In genomic region chr15:49171790-49172189, GRCh38 we compare ENCODE assay signal across 11 cellular contexts. TPM values are rescaled to one million over a fixed set of nuclear protein-coding genes. Genes with fewer than 3 reads are reported as not detected.
A peak's percentile ranks its signal among the peaks of the same experiment; 100 is the strongest.
DNase-seq lines count a peak whose midpoint lies in the region; ATAC-seq and TF ChIP-seq lines count a peak whose summit lies in the region.
"Had no signal": no experiment of that assay in that cellular context is flagged by ENCODE, and none has a peak within 500 bp of the region (broad histone marks: within the 10 kb centered on the region; RNA-seq: fewer than 3 reads in every experiment).

No MANE protein-coding gene starts in this region.

- H3K27me3 ChIP-seq in HL-60 (ENCODE audit: insufficient read depth, poor library complexity, severe bottlenecking) (no peaks in the 10 kb centered on the region), lower lobe of right lung (ENCODE audit: low read depth) (no peaks in the 10 kb centered on the region)
- H3K27me3 ChIP-seq in naive thymus-derived CD4-positive, alpha-beta T cell (ENCODE audit: control insufficient read depth in 2 of 2, insufficient read depth in 2 of 2, low read length in 2 of 2) = no peaks in the 10 kb centered on the region

- H3K27ac ChIP-seq in HL-60 (replicated peaks) = peak overlapping the region; percentile 90
- H3K27ac ChIP-seq in naive thymus-derived CD4-positive, alpha-beta T cell (ENCODE audit: low read depth, low read length) = no peak overlapping the region
- no peak overlapping the region for H3K27ac ChIP-seq in lower lobe of right lung
- H3K27ac ChIP-seq: parathyroid adenoma had no signal

- H3K4me1 Mint-ChIP-seq in T-helper 1 cell treated with Interleukin-12 subunit alpha and Interleukin-12 subunit beta and Interleukin-4 antibody, amounts not matched to agents 30 μg/mL and 1 μg/mL, for 36 hours (ENCODE audit: low read depth) = peaks cover 24% of the 10 kb centered on the region
- H3K4me1 Mint-ChIP-seq in activated T-helper 1 cell treated with anti-CD3 and anti-CD28 coated beads, Interleukin-12 subunit alpha, Interleukin-12 subunit beta, Interleukin-2, Interleukin-4 antibody, amounts not matched to agents 30 ng/mL and 10 ng/mL and 1 ng/mL, durations not matched to agents 14 hours and 24 hours and 36 hours (ENCODE audit: low read depth) = peaks cover 47% of the 10 kb centered on the region
- peaks cover 24 to 67% (median 56%) of the 10 kb centered on the region in 7 donors for H3K4me1 Mint-ChIP-seq in naive thymus-derived CD4-positive, alpha-beta T cell

- CTCF ChIA-PET in naive thymus-derived CD4-positive, alpha-beta T cell (lab: Charles Lee) = interaction anchor here (0.7 kb wide), 2 partner anchors 436 to 619 kb away, joined by 3 to 4 read pairs; no protein-coding TSS in a partner anchor

- H3K36me3 Mint-ChIP-seq in T-helper 1 cell treated with Interleukin-12 subunit alpha and Interleukin-12 subunit beta and Interleukin-4 antibody, amounts not matched to agents 30 μg/mL and 1 μg/mL, for 36 hours (ENCODE audit: low read depth) = peaks cover 8% of the 10 kb centered on the region
- H3K36me3 Mint-ChIP-seq in activated T-helper 1 cell treated with anti-CD3 and anti-CD28 coated beads, Interleukin-12 subunit alpha, Interleukin-12 subunit beta, Interleukin-2, Interleukin-4 antibody, amounts not matched to agents 30 ng/mL and 10 ng/mL and 1 ng/mL, durations not matched to agents 14 hours and 24 hours and 36 hours (ENCODE audit: low read depth) = peaks cover 13% of the 10 kb centered on the region
- peaks cover 0 to 18% (median 6%) of the 10 kb centered on the region in 5 donors for H3K36me3 Mint-ChIP-seq in naive thymus-derived CD4-positive, alpha-beta T cell

- H3K4me1 ChIP-seq in naive thymus-derived CD4-positive, alpha-beta T cell (ENCODE audit: control insufficient read depth in 2 of 2, insufficient read depth in 2 of 2, low read length in 2 of 2) = peaks cover 4 to 14% of the 10 kb centered on the region in 2 donors
- H3K4me1 ChIP-seq in lower lobe of right lung = peaks cover 13% of the 10 kb centered on the region
- H3K4me1 ChIP-seq: parathyroid adenoma had no signal

- DNase-seq in T-helper 1 cell (no peak), HL-60 (ENCODE audit: low read depth in 1 of 2, low spot score in 1 of 2) (peak in 1 of 2 experiments; percentile 39), lower lobe of right lung (no peak), NCI-H524 (lab: John Stamatoyannopoulos, UW) (no peak)
- DNase-seq in activated T-helper 1 cell treated with anti-CD3 and anti-CD28 coated beads, Interleukin-12 subunit alpha, Interleukin-12 subunit beta, Interleukin-2, Interleukin-4 antibody, amounts not matched to agents 30 ng/mL and 10 ng/mL and 1 ng/mL, durations not matched to agents 14 hours and 24 hours and 36 hours (ENCODE audit: low spot score) = no peak
- DNase-seq in naive thymus-derived CD4-positive, alpha-beta T cell = no peak
- DNase-seq: cortex of kidney, NCI-H82 had no signal

- no peaks in the 10 kb centered on the region for H3K27me3 Mint-ChIP-seq in T-helper 1 cell treated with Interleukin-12 subunit alpha and Interleukin-12 subunit beta and Interleukin-4 antibody, amounts not matched to agents 30 μg/mL and 1 μg/mL, for 36 hours (ENCODE audit: low read depth)
- no peaks in the 10 kb centered on the region for H3K27me3 Mint-ChIP-seq in activated T-helper 1 cell treated with anti-CD3 and anti-CD28 coated beads, Interleukin-12 subunit alpha, Interleukin-12 subunit beta, Interleukin-2, Interleukin-4 antibody, amounts not matched to agents 30 ng/mL and 10 ng/mL and 1 ng/mL, durations not matched to agents 14 hours and 24 hours and 36 hours (ENCODE audit: insufficient read depth)
- no peaks in the 10 kb centered on the region for H3K27me3 Mint-ChIP-seq in naive thymus-derived CD4-positive, alpha-beta T cell

- POLR2A ChIA-PET in naive thymus-derived CD4-positive, alpha-beta T cell (lab: Charles Lee) = interaction anchor here (0.7 kb wide), 1 partner anchor 125 kb away, joined by 3 read pairs; the partner anchor contains the start of gene SECISBP2L

- peak overlapping the region; percentile 71 for H3K4me3 ChIP-seq in HL-60 (replicated peaks; ENCODE audit: insufficient read depth, low read length)
- H3K4me3 ChIP-seq in naive thymus-derived CD4-positive, alpha-beta T cell (ENCODE audit: low read length) = no peak overlapping the region
- no peak overlapping the region for H3K4me3 ChIP-seq in lower lobe of right lung

- ATAC-seq in naive thymus-derived CD4-positive, alpha-beta T cell = no peak
- ATAC-seq in lower lobe of right lung = no peak
- ATAC-seq in GM19467 (IDR thresholded peaks at IDR 0.05; ENCODE audit: unreplicated experiment) = no peak

- H3K36me3 ChIP-seq in naive thymus-derived CD4-positive, alpha-beta T cell (ENCODE audit: control insufficient read depth in 2 of 3, insufficient read depth in 3 of 3, low read length in 3 of 3) = no peaks in the 10 kb centered on the region
- no peaks in the 10 kb centered on the region for H3K36me3 ChIP-seq in lower lobe of right lung

- no peaks in the 10 kb centered on the region for H3K9me3 Mint-ChIP-seq in T-helper 1 cell treated with Interleukin-12 subunit alpha and Interleukin-12 subunit beta and Interleukin-4 antibody, amounts not matched to agents 30 μg/mL and 1 μg/mL, for 36 hours
- no peaks in the 10 kb centered on the region for H3K9me3 Mint-ChIP-seq in activated T-helper 1 cell treated with anti-CD3 and anti-CD28 coated beads, Interleukin-12 subunit alpha, Interleukin-12 subunit beta, Interleukin-2, Interleukin-4 antibody, amounts not matched to agents 30 ng/mL and 10 ng/mL and 1 ng/mL, durations not matched to agents 14 hours and 24 hours and 36 hours
- H3K9me3 Mint-ChIP-seq in naive thymus-derived CD4-positive, alpha-beta T cell = peaks cover 0 to 2% (median 0%) of the 10 kb centered on the region in 11 donors

- no peak overlapping the region for H3K27ac Mint-ChIP-seq in T-helper 1 cell treated with Interleukin-12 subunit alpha and Interleukin-12 subunit beta and Interleukin-4 antibody, amounts not matched to agents 30 μg/mL and 1 μg/mL, for 36 hours
- no peak overlapping the region for H3K27ac Mint-ChIP-seq in activated T-helper 1 cell treated with anti-CD3 and anti-CD28 coated beads, Interleukin-12 subunit alpha, Interleukin-12 subunit beta, Interleukin-2, Interleukin-4 antibody, amounts not matched to agents 30 ng/mL and 10 ng/mL and 1 ng/mL, durations not matched to agents 14 hours and 24 hours and 36 hours
- H3K27ac Mint-ChIP-seq in naive thymus-derived CD4-positive, alpha-beta T cell = peak overlapping the region in 5 of 9 donors; percentile 28 to 99 (median 96)

- H3K4me3 Mint-ChIP-seq in T-helper 1 cell treated with Interleukin-12 subunit alpha and Interleukin-12 subunit beta and Interleukin-4 antibody, amounts not matched to agents 30 μg/mL and 1 μg/mL, for 36 hours = peak overlapping the region; percentile 93
- peak overlapping the region; percentile 97 for H3K4me3 Mint-ChIP-seq in activated T-helper 1 cell treated with anti-CD3 and anti-CD28 coated beads, Interleukin-12 subunit alpha, Interleukin-12 subunit beta, Interleukin-2, Interleukin-4 antibody, amounts not matched to agents 30 ng/mL and 10 ng/mL and 1 ng/mL, durations not matched to agents 14 hours and 24 hours and 36 hours
- peak overlapping the region; percentile 17 to 100 (median 96) for H3K4me3 Mint-ChIP-seq in naive thymus-derived CD4-positive, alpha-beta T cell

- TF ChIP-seq CTCF in HL-60 (IDR thresholded peaks at IDR 0.05; ENCODE audit: insufficient read depth, low read length) = no peak
- TF ChIP-seq CTCF in lower lobe of right lung (IDR thresholded peaks at IDR 0.05) = no peak

- intact Hi-C loops in activated T-helper 1 cell treated with anti-CD3 and anti-CD28 coated beads, Interleukin-12 subunit alpha, Interleukin-12 subunit beta, Interleukin-2, Interleukin-4 antibody, amounts not matched to agents 30 ng/mL and 10 ng/mL and 1 ng/mL, durations not matched to agents 14 hours and 24 hours and 36 hours (cut with micrococcal nuclease) = loop anchor here (5.0 kb wide), 1 partner anchor 451 kb away; the partner anchor contains the start of genes DTWD1 and FAM227B
- intact Hi-C loops in naive thymus-derived CD4-positive, alpha-beta T cell (cut with micrococcal nuclease) = loop anchor here in 1 of 2 donors (5.0 kb wide), 4 partner anchors 359 to 1181 kb away; partner anchors contain the start of genes CEP152, DTWD1, DUT and FAM227B
- intact Hi-C loops in lower lobe of right lung (cut with DNase I) = no loop called here

- no peaks in the 10 kb centered on the region for H3K9me3 ChIP-seq in naive thymus-derived CD4-positive, alpha-beta T cell (ENCODE audit: control insufficient read depth in 2 of 3, low read length in 3 of 3)
- no peaks in the 10 kb centered on the region for H3K9me3 ChIP-seq in lower lobe of right lung

RNA-seq across cellular contexts. Expression of gene GALK2, which starts 1.7 kb away (rescaled TPM):
- 22.3 and 23.5 TPM in 2 replicates for total RNA-seq in activated T-helper 1 cell treated with anti-CD3 and anti-CD28 coated beads, Interleukin-12 subunit alpha, Interleukin-12 subunit beta, Interleukin-2, Interleukin-4 antibody, amounts not matched to agents 30 ng/mL and 10 ng/mL and 1 ng/mL, durations not matched to agents 14 hours and 24 hours and 36 hours
- total RNA-seq in naive thymus-derived CD4-positive, alpha-beta T cell = 10 to 100 TPM; 19.4 to 36.6 (median 28.7) TPM
- polyA plus RNA-seq in naive thymus-derived CD4-positive, alpha-beta T cell = 10 to 100 TPM; 25.0 to 27.6 TPM
- total RNA-seq in lower lobe of right lung = 38.8 TPM

RNA-seq across cellular contexts. Expression of gene COPS2, which starts 16.4 kb away (rescaled TPM):
- 99.7 and 105 TPM in 2 replicates for total RNA-seq in activated T-helper 1 cell treated with anti-CD3 and anti-CD28 coated beads, Interleukin-12 subunit alpha, Interleukin-12 subunit beta, Interleukin-2, Interleukin-4 antibody, amounts not matched to agents 30 ng/mL and 10 ng/mL and 1 ng/mL, durations not matched to agents 14 hours and 24 hours and 36 hours
- total RNA-seq in naive thymus-derived CD4-positive, alpha-beta T cell = 10 to 100 TPM; 51.0 to 91.5 (median 63.6) TPM
- 10 to 100 TPM; 25.4 to 34.7 TPM for polyA plus RNA-seq in naive thymus-derived CD4-positive, alpha-beta T cell
- total RNA-seq in lower lobe of right lung = 55.6 TPM

Comparison
In these comparisons a context has a peak if more than half of its experiments do, and no peak if none do; other contexts are left out.
1. H3K27ac Mint-ChIP-seq: peak in naive thymus-derived CD4-positive, alpha-beta T cell (5 of 9); none in T-helper 1 cell treated with Interleukin-12 subunit alpha and Interleukin-12 subunit beta and Interleukin-4 antibody, amounts not matched to agents 30 μg/mL and 1 μg/mL, for 36 hours (single experiment) and activated T-helper 1 cell treated with anti-CD3 and anti-CD28 coated beads, Interleukin-12 subunit alpha, Interleukin-12 subunit beta, Interleukin-2, Interleukin-4 antibody, amounts not matched to agents 30 ng/mL and 10 ng/mL and 1 ng/mL, durations not matched to agents 14 hours and 24 hours and 36 hours (single experiment).
2. Peak in every context shown above with its lines, with median percentiles within 50 percentile points of each other: H3K4me3 Mint-ChIP-seq.